In genomic region chr5:88967633-88968585, GRCh38 we compare ENCODE assay signal across 13 cellular contexts.
A peak's percentile ranks its signal among the peaks of the same experiment; 100 is the strongest.
DNase-seq lines count a peak whose midpoint lies in the region; ATAC-seq and TF ChIP-seq lines count a peak whose summit lies in the region.
"Had no signal": no experiment of that assay in that cellular context is flagged by ENCODE, and none has a peak within 500 bp of the region (broad histone marks: within the 10 kb centered on the region; RNA-seq: fewer than 3 reads in every experiment).

No MANE protein-coding gene starts in this region.

- H3K27me3 Mint-ChIP-seq in osteocyte (ENCODE audit: unreplicated experiment) = no peaks in the 10 kb centered on the region
- H3K27me3 Mint-ChIP-seq: activated B cell treated with CpG ODN at 0.5 μM for 24 hours, progenitor cell of endocrine pancreas had no signal

- ATAC-seq in GM18868 (IDR thresholded peaks at IDR 0.05; ENCODE audit: unreplicated experiment) (peak; percentile 82), GM21576 (IDR thresholded peaks at IDR 0.05; ENCODE audit: unreplicated experiment) (peak; percentile 90), HG03342 (IDR thresholded peaks at IDR 0.05; ENCODE audit: unreplicated experiment) (peak; percentile 56)
- ATAC-seq: left cardiac atrium had no signal

- DNase-seq in GM10248 (ENCODE audit: extremely low spot score) (peak; percentile 20), foreskin melanocyte (no peak), osteocyte (ENCODE audit: extremely low spot score, unreplicated experiment) (no peak), DMS79 treated with DMSO at 0.1 percent for 48 hours (lab: John Stamatoyannopoulos, UW) (no peak), 8988T (no peak)
- DNase-seq: activated B cell treated with CpG ODN at 0.5 μM for 24 hours, left cardiac atrium, NCI-H2171, transverse colon had no signal

- H3K36me3 Mint-ChIP-seq in osteocyte (ENCODE audit: unreplicated experiment) = no peaks in the 10 kb centered on the region

- no peaks in the 10 kb centered on the region for H3K9me3 Mint-ChIP-seq in osteocyte (ENCODE audit: unreplicated experiment)
- H3K9me3 Mint-ChIP-seq: activated B cell treated with CpG ODN at 0.5 μM for 24 hours had no signal

- TF ChIP-seq CTCF in GM10248 (IDR thresholded peaks at IDR 0.05; ENCODE audit: control extremely low read depth, extremely low read depth, low read depth, missing control alignments) (no peak), osteocyte (IDR thresholded peaks at IDR 0.05) (no peak)

- no peak overlapping the region for H3K27ac Mint-ChIP-seq in osteocyte (ENCODE audit: unreplicated experiment)
- H3K27ac Mint-ChIP-seq: activated B cell treated with CpG ODN at 0.5 μM for 24 hours, progenitor cell of endocrine pancreas had no signal

- no peak overlapping the region for H3K4me3 Mint-ChIP-seq in osteocyte (ENCODE audit: unreplicated experiment)
- H3K4me3 Mint-ChIP-seq: activated B cell treated with CpG ODN at 0.5 μM for 24 hours had no signal

- CTCF ChIA-PET in GM10248 (lab: Yijun Ruan, JAX) = interaction anchor here (0.9 kb wide), 1 partner anchor 11 kb away, joined by 3 read pairs; no protein-coding TSS in a partner anchor

- POLR2A ChIA-PET in GM10248 (lab: Yijun Ruan, JAX) = no interaction called here

- no peaks in the 10 kb centered on the region for H3K4me1 Mint-ChIP-seq in osteocyte (ENCODE audit: unreplicated experiment)
- H3K4me1 Mint-ChIP-seq: activated B cell treated with CpG ODN at 0.5 μM for 24 hours had no signal
